Comparison of ENCODE assay signal across 8 cellular contexts in the genomic region with DNA sequence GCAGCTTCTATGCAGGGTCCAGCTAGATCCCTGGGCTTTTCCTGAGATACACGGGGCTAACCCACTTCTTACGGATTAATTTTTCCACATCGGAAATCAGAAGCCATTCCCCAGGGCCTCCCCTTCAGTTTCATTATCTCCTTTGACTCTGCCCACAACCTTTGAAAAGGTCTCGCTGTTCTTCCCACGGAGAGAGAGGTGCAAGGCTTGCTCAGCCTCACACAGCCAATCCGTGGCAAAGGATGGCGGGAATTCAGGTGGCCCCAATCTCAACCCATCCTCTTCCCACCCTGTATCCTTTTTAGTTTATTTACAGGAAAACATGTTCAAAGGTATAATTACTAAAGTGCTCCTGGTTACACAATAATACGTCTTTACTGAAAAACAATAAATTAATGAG. TPM values are rescaled to one million over a fixed set of nuclear protein-coding genes. Genes with fewer than 3 reads are reported as not detected.
DNase-seq lines count a peak whose midpoint lies in the region; ATAC-seq and TF ChIP-seq lines count a peak whose summit lies in the region.

No MANE protein-coding gene starts in this region.

- TF ChIP-seq CTCF in AG10803 (conservative IDR thresholded peaks at IDR 0.05; ENCODE audit: low read length) = no peak
- no peak for TF ChIP-seq CTCF in colonic mucosa (IDR thresholded peaks at IDR 0.05)

- peak overlapping the region; percentile 49 to 92 (median 83) for H3K4me3 Mint-ChIP-seq in naive thymus-derived CD4-positive, alpha-beta T cell

- peaks cover 0 to 17% (median 0%) of the 10 kb centered on the region in 5 donors for H3K27me3 Mint-ChIP-seq in naive thymus-derived CD4-positive, alpha-beta T cell

- CTCF ChIA-PET in naive thymus-derived CD4-positive, alpha-beta T cell (lab: Charles Lee) = interaction anchor here (1.4 kb wide), 1 partner anchor 50 kb away, joined by 3 read pairs; no protein-coding TSS in a partner anchor

- H3K4me3 ChIP-seq in AG10803 (ENCODE audit: low read length) (peak overlapping the region; percentile 75; the same call in 1 of the 2 replicates), HUES6 (ENCODE audit: low read depth, low read length) (peak overlapping the region; percentile 77), colonic mucosa (peak overlapping the region; percentile 68)
- H3K4me3 ChIP-seq in naive thymus-derived CD4-positive, alpha-beta T cell (ENCODE audit: low read length) = peak overlapping the region; percentile 66

- H3K27me3 ChIP-seq in HUES6 (ENCODE audit: control insufficient read depth, insufficient read depth, low read length) = peaks cover 36% of the 10 kb centered on the region
- H3K27me3 ChIP-seq in colonic mucosa = no peaks in the 10 kb centered on the region
- H3K27me3 ChIP-seq in naive thymus-derived CD4-positive, alpha-beta T cell (ENCODE audit: control insufficient read depth in 2 of 2, insufficient read depth in 2 of 2, low read length in 2 of 2) = no peaks in the 10 kb centered on the region

- H3K27ac Mint-ChIP-seq in naive thymus-derived CD4-positive, alpha-beta T cell = peak overlapping the region in 3 of 9 donors; percentile 21 to 79 (median 73)

- DNase-seq in AG10803 (ENCODE audit: low read depth) (no peak), colonic mucosa (no peak), SIG-M5 treated with dmso at 0.1 percent for 504 hours (lab: John Stamatoyannopoulos, UW; ENCODE audit: unreplicated experiment) (no peak), DMS53 treated with DMSO at 0.1 percent for 48 hours (lab: John Stamatoyannopoulos, UW; ENCODE audit: unreplicated experiment) (no peak), NCI-H187 treated with DMSO at 0.1 percent for 48 hours (lab: John Stamatoyannopoulos, UW) (no peak)
- no peak for DNase-seq in naive thymus-derived CD4-positive, alpha-beta T cell

- peaks cover 0 to 3% (median 0%) of the 10 kb centered on the region in 5 donors for H3K36me3 Mint-ChIP-seq in naive thymus-derived CD4-positive, alpha-beta T cell

- H3K9me3 Mint-ChIP-seq in naive thymus-derived CD4-positive, alpha-beta T cell = no peaks in the 10 kb centered on the region

- H3K36me3 ChIP-seq in HUES6 (ENCODE audit: control insufficient read depth, insufficient read depth, low read length) (no peaks in the 10 kb centered on the region), colonic mucosa (no peaks in the 10 kb centered on the region)
- H3K36me3 ChIP-seq in naive thymus-derived CD4-positive, alpha-beta T cell (ENCODE audit: control insufficient read depth in 2 of 3, insufficient read depth in 3 of 3, low read length in 3 of 3) = no peaks in the 10 kb centered on the region

- POLR2A ChIA-PET in naive thymus-derived CD4-positive, alpha-beta T cell (lab: Charles Lee) = interaction anchor here (0.5 to 0.8 kb wide), 4 partner anchors 76 to 718 kb away, joined by 3 to 5 read pairs (median 3); no protein-coding TSS in a partner anchor

- H3K27ac ChIP-seq in HUES6 (ENCODE audit: low read depth, low read length) (no peak overlapping the region), colonic mucosa (no peak overlapping the region)
- no peak overlapping the region for H3K27ac ChIP-seq in naive thymus-derived CD4-positive, alpha-beta T cell (ENCODE audit: low read depth, low read length)

- intact Hi-C loops in colonic mucosa (cut with DNase I) = no loop called here
- intact Hi-C loops in naive thymus-derived CD4-positive, alpha-beta T cell (cut with micrococcal nuclease) = loop anchor here (1.0 to 2.0 kb wide), 7 partner anchors 49 to 369 kb away; partner anchors contain the start of genes RASSF5 (in 2 of the 2), DYRK3 (in 1 of the 2), EIF2D (in 1 of the 2) and IKBKE (in 1 of the 2)

- ATAC-seq in naive thymus-derived CD4-positive, alpha-beta T cell = no peak
- ATAC-seq in HG03457 (IDR thresholded peaks at IDR 0.05; ENCODE audit: unreplicated experiment) = no peak

- H3K9me3 ChIP-seq in HUES6 (ENCODE audit: control insufficient read depth, insufficient read depth, low read depth, low read length) = no peaks in the 10 kb centered on the region
- no peaks in the 10 kb centered on the region for H3K9me3 ChIP-seq in colonic mucosa
- no peaks in the 10 kb centered on the region for H3K9me3 ChIP-seq in naive thymus-derived CD4-positive, alpha-beta T cell (ENCODE audit: control insufficient read depth in 2 of 3, low read length in 3 of 3)

- peaks cover 16 to 46% (median 31%) of the 10 kb centered on the region in 7 donors for H3K4me1 Mint-ChIP-seq in naive thymus-derived CD4-positive, alpha-beta T cell

- H3K9ac ChIP-seq in HUES6 (ENCODE audit: low read length) (no peak overlapping the region), colonic mucosa (ENCODE audit: low read depth in 2 of 2, low read length in 2 of 2) (peak overlapping the region in 1 of 2 donors; percentile 8)

- H3K4me1 ChIP-seq in HUES6 (ENCODE audit: control insufficient read depth, insufficient read depth, low read length) = peaks cover 37% of the 10 kb centered on the region
- H3K4me1 ChIP-seq in colonic mucosa = peaks cover 8% of the 10 kb centered on the region
- peaks cover 12 to 14% of the 10 kb centered on the region in 2 donors for H3K4me1 ChIP-seq in naive thymus-derived CD4-positive, alpha-beta T cell (ENCODE audit: control insufficient read depth in 2 of 2, insufficient read depth in 2 of 2, low read length in 2 of 2)

RNA-seq across cellular contexts. Expression of gene MAPKAPK2, which starts 0.7 kb away (rescaled TPM):
- 10 to 100 TPM; 61.4 to 71.1 TPM for total RNA-seq in colonic mucosa
- 100 to 1,000 TPM in 1 of 5 experiments, 10 to 100 TPM in 4; 49.6 to 123 (median 80.5) TPM for total RNA-seq in naive thymus-derived CD4-positive, alpha-beta T cell
- polyA plus RNA-seq in naive thymus-derived CD4-positive, alpha-beta T cell = 1 to 10 TPM; 1.4 to 2.0 TPM

RNA-seq across cellular contexts. Expression of gene DYRK3, which starts 48.7 kb away (rescaled TPM):
- 1 to 10 TPM in 1 of 2 donors, under 1 TPM in 1; 0.86 to 1.9 TPM for total RNA-seq in colonic mucosa
- total RNA-seq in naive thymus-derived CD4-positive, alpha-beta T cell = 1 to 10 TPM in 2 of 5 experiments, under 1 TPM in 3; 0.22 to 8.2 (median 0.69) TPM
- polyA plus RNA-seq in naive thymus-derived CD4-positive, alpha-beta T cell = not detected
